ENCODE assay signal across 9 cellular contexts in genomic region chr17:76191891-76192290, GRCh38. TPM values are rescaled to one million over a fixed set of nuclear protein-coding genes. Genes with fewer than 3 reads are reported as not detected.
DNase-seq lines count a peak whose midpoint lies in the region; ATAC-seq and TF ChIP-seq lines count a peak whose summit lies in the region.
"Had no signal": no experiment of that assay in that cellular context is flagged by ENCODE, and none has a peak within 500 bp of the region (broad histone marks: within the 10 kb centered on the region; RNA-seq: fewer than 3 reads in every experiment).

No MANE protein-coding gene starts in this region.

- no peak overlapping the region for H3K27ac ChIP-seq in PC-3 (ENCODE audit: low read length)

- H3K4me3 Mint-ChIP-seq in activated CD4-positive, alpha-beta T cell treated with anti-CD3 and anti-CD28 coated beads, Interleukin-2, amount 10 ng/mL, durations not matched to agents 7 days and 5 days: peak overlapping the region; percentile 57

- H3K27me3 Mint-ChIP-seq in activated CD4-positive, alpha-beta T cell treated with anti-CD3 and anti-CD28 coated beads, Interleukin-2, amount 10 ng/mL, durations not matched to agents 7 days and 5 days: no peaks in the 10 kb centered on the region

- DNase-seq in activated CD4-positive, alpha-beta T cell treated with anti-CD3 and anti-CD28 coated beads for 48 hours: peak; percentile 51
- DNase-seq in activated CD4-positive, alpha-beta T cell treated with anti-CD3 and anti-CD28 coated beads, Interleukin-2, amount 50 U/mL, for 4 hours: no peak
- DNase-seq in activated CD4-positive, alpha-beta T cell treated with anti-CD3 and anti-CD28 coated beads, Interleukin-2, amount 10 ng/mL, durations not matched to agents 7 days and 5 days: peak; percentile 81
- peak; percentile 12 to 26 for DNase-seq in stimulated activated CD8-positive, alpha-beta memory T cell treated with anti-CD3 and anti-CD28 coated beads, Interleukin-7, amount 100 ng/mL, for 4 hours (ENCODE audit: low read depth in 2 of 2)
- no peak for DNase-seq in ecto neural progenitor cell (ENCODE audit: low spot score)
- DNase-seq in PC-3: no peak
- DNase-seq: NCI-H82 had no signal

- no peak overlapping the region for H3K9ac ChIP-seq in PC-3 (ENCODE audit: low read length)

- no peak overlapping the region for H3K4me2 ChIP-seq in PC-3 (ENCODE audit: low read length)

- CTCF ChIA-PET in activated CD4-positive, alpha-beta T cell treated with anti-CD3 and anti-CD28 coated beads, Interleukin-2, amount 10 ng/mL, durations not matched to agents 7 days and 5 days (lab: Charles Lee): interaction anchor here (0.6 to 5.6 kb wide), 13 partner anchors 8 to 103 kb away, joined by 3 to 59 read pairs (median 4); no protein-coding TSS in a partner anchor
- CTCF ChIA-PET in PC-3 (lab: Charles Lee): no interaction called here

- H3K36me3 Mint-ChIP-seq in activated CD4-positive, alpha-beta T cell treated with anti-CD3 and anti-CD28 coated beads, Interleukin-2, amount 10 ng/mL, durations not matched to agents 7 days and 5 days (ENCODE audit: low read depth): peaks cover 64% of the 10 kb centered on the region

- ATAC-seq in HG02870 (IDR thresholded peaks at IDR 0.05; ENCODE audit: unreplicated experiment) (peak; percentile 53), GM21717 (IDR thresholded peaks at IDR 0.05; ENCODE audit: unreplicated experiment) (no peak), PC-3 (no peak)

- H3K4me1 ChIP-seq in PC-3 (ENCODE audit: insufficient read depth, low read length): no peaks in the 10 kb centered on the region

- peaks cover 2% of the 10 kb centered on the region for H3K9me3 Mint-ChIP-seq in activated CD4-positive, alpha-beta T cell treated with anti-CD3 and anti-CD28 coated beads, Interleukin-2, amount 10 ng/mL, durations not matched to agents 7 days and 5 days

- POLR2A ChIA-PET in activated CD4-positive, alpha-beta T cell treated with anti-CD3 and anti-CD28 coated beads, Interleukin-2, amount 10 ng/mL, durations not matched to agents 7 days and 5 days (lab: Charles Lee): interaction anchor here (0.9 to 1.6 kb wide), 11 partner anchors 12 to 83 kb away, joined by 3 to 13 read pairs (median 5); partner anchors contain the start of gene UBALD2
- POLR2A ChIA-PET in PC-3 (lab: Charles Lee; ENCODE audit: unreplicated experiment): interaction anchor here (0.6 kb wide), 1 partner anchor 11 kb away, joined by 4 read pairs; no protein-coding TSS in a partner anchor

- intact Hi-C loops in PC-3 (cut with micrococcal nuclease): no loop called here

- H4K20me1 ChIP-seq in PC-3 (ENCODE audit: low read length): no peaks in the 10 kb centered on the region

- no peaks in the 10 kb centered on the region for H3K79me2 ChIP-seq in PC-3 (ENCODE audit: low read length)

- H3K27me3 ChIP-seq in PC-3 (ENCODE audit: low read length): no peaks in the 10 kb centered on the region

- no peak overlapping the region for H3K4me3 ChIP-seq in PC-3 (ENCODE audit: low read length)

- H3K27ac Mint-ChIP-seq in activated CD4-positive, alpha-beta T cell treated with anti-CD3 and anti-CD28 coated beads, Interleukin-2, amount 10 ng/mL, durations not matched to agents 7 days and 5 days: peak overlapping the region; percentile 96

- no peaks in the 10 kb centered on the region for H3K9me2 ChIP-seq in PC-3 (replicated peaks; ENCODE audit: low read length)

- peaks cover 84% of the 10 kb centered on the region for H3K4me1 Mint-ChIP-seq in activated CD4-positive, alpha-beta T cell treated with anti-CD3 and anti-CD28 coated beads, Interleukin-2, amount 10 ng/mL, durations not matched to agents 7 days and 5 days

- no peaks in the 10 kb centered on the region for H3F3A ChIP-seq in PC-3 (ENCODE audit: low read length, unreplicated experiment)

- H3K36me3 ChIP-seq in PC-3 (ENCODE audit: low read depth, low read length): no peaks in the 10 kb centered on the region

- no TSS peak for BruUV-seq in PC-3 (replicated peaks; lab: Mats Ljungman, UMichigan)

- no peaks in the 10 kb centered on the region for H3K9me3 ChIP-seq in PC-3 (ENCODE audit: low read length)

- TF ChIP-seq CTCF in PC-3 (conservative IDR thresholded peaks at IDR 0.05; ENCODE audit: low read depth, low read length): no peak

- no peak overlapping the region for H2AFZ ChIP-seq in PC-3 (ENCODE audit: low read length)

RNA-seq across cellular contexts. Expression of gene RNF157, which starts 48.4 kb away (rescaled TPM):
- total RNA-seq in activated CD4-positive, alpha-beta T cell treated with anti-CD3 and anti-CD28 coated beads, Interleukin-2, amount 10 ng/mL, durations not matched to agents 7 days and 5 days: 100 to 1,000 TPM; 121 to 129 TPM
- total RNA-seq in PC-3 (2014; rRNA removed): 7.3 and 7.4 TPM in 2 replicates

RNA-seq across cellular contexts. Expression of gene FOXJ1, which starts 50.8 kb away (rescaled TPM):
- total RNA-seq in activated CD4-positive, alpha-beta T cell treated with anti-CD3 and anti-CD28 coated beads, Interleukin-2, amount 10 ng/mL, durations not matched to agents 7 days and 5 days: under 1 TPM; 0.20 to 0.48 TPM
- 0.26 and 0.69 TPM in 2 replicates for total RNA-seq in PC-3 (2014; rRNA removed)

Comparison
In these comparisons a context has a peak if more than half of its experiments do, and no peak if none do; other contexts are left out.
1. DNase-seq: peak in activated CD4-positive, alpha-beta T cell treated with anti-CD3 and anti-CD28 coated beads for 48 hours (single experiment), activated CD4-positive, alpha-beta T cell treated with anti-CD3 and anti-CD28 coated beads, Interleukin-2, amount 10 ng/mL, durations not matched to agents 7 days and 5 days (single experiment) and stimulated activated CD8-positive, alpha-beta memory T cell treated with anti-CD3 and anti-CD28 coated beads, Interleukin-7, amount 100 ng/mL, for 4 hours (2 of 2); none in activated CD4-positive, alpha-beta T cell treated with anti-CD3 and anti-CD28 coated beads, Interleukin-2, amount 50 U/mL, for 4 hours (0 of 2), ecto neural progenitor cell (single experiment) and PC-3 (single experiment).
2. RNA of gene RNF157, which starts 48.4 kb away (total RNA-seq): 121 to 129 TPM in activated CD4-positive, alpha-beta T cell treated with anti-CD3 and anti-CD28 coated beads, Interleukin-2, amount 10 ng/mL, durations not matched to agents 7 days and 5 days; 7.3 to 7.4 TPM in PC-3; every median in the first group is over 10 times any median in the second.